8 cellular contexts compared by ENCODE assay signal in the genomic region with DNA sequence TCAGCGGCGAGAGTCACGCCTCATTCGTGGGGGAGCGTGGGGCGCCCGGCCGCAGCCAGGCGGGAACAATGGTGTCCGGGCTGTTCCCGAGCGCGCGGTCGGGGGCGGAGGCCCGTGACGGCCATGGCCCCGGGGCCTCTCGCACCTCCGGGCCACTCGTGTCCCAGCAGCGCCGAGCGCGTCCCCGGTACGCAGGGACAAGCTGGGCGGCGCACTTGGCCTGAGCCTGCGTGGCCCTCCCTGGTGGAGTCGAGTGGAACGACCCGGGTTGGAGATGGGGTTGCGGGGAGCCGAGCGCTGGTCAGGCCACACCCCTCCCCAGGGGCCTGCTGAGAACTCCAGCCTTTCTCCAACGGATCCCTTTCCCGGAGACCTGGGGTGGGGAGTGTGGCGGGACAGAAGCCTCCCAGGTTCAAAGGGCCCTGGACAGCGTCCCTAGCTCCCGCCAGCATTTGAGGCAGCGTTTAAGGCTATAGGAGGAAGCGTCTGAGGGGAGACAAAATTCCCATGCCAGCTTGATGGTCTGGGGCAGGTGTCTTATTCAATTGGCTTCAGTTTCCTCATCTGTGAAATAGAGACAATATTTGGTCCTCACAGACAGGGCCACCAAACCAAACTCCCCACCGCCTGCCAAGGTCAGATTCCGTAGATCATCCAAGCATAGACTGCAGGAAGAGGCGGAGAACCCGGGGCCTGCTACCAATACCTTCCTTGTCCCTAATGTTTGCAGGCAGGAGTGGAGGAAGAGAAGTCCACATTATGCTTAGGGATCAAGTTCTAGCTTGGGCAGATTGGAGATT. TPM values are rescaled to one million over a fixed set of nuclear protein-coding genes. Genes with fewer than 3 reads are reported as not detected.
DNase-seq lines count a peak whose midpoint lies in the region; ATAC-seq lines count a peak whose summit lies in the region.

No MANE protein-coding gene starts in this region.

- peak; percentile 22 for ATAC-seq in GM21447 (IDR thresholded peaks at IDR 0.05; ENCODE audit: unreplicated experiment)
- ATAC-seq in T-cell (replicated peaks in 1 of 4): peak; percentile 2 to 28 (median 19)
- ATAC-seq in central memory CD8-positive, alpha-beta T cell (replicated peaks; ENCODE audit: extremely low read depth, poor library complexity, severe bottlenecking): no peak

- no peaks in the 10 kb centered on the region for H3K27me3 ChIP-seq in layer of hippocampus (ENCODE audit: control insufficient read depth, insufficient read depth, low read length)

- H3K4me1 Mint-ChIP-seq in T-cell: peaks cover 47 to 54% (median 53%) of the 10 kb centered on the region in 3 donors
- peaks cover 48% of the 10 kb centered on the region for H3K4me1 Mint-ChIP-seq in central memory CD8-positive, alpha-beta T cell

- CTCF ChIA-PET in T-cell (lab: Charles Lee): interaction anchor here (0.6 to 7.2 kb wide), 11 partner anchors 98 to 343 kb away, joined by 3 to 95 read pairs (median 5); no protein-coding TSS in a partner anchor

- H3K27ac ChIP-seq in layer of hippocampus (ENCODE audit: low read depth, low read length): peak overlapping the region; percentile 91

- H3K9me3 Mint-ChIP-seq in T-cell: no peaks in the 10 kb centered on the region
- no peaks in the 10 kb centered on the region for H3K9me3 Mint-ChIP-seq in central memory CD8-positive, alpha-beta T cell

- POLR2A ChIA-PET in T-cell (lab: Charles Lee): interaction anchor here (0.7 to 1.5 kb wide), 4 partner anchors 101 to 709 kb away, joined by 3 to 5 read pairs (median 4); partner anchors contain the start of gene ZNF407 (in 1 of the 2)

- peak overlapping the region; percentile 90 to 99 for H3K27ac Mint-ChIP-seq in T-cell
- peak overlapping the region; percentile 93 for H3K27ac Mint-ChIP-seq in central memory CD8-positive, alpha-beta T cell (ENCODE audit: low read depth)

- H3K27me3 Mint-ChIP-seq in T-cell: no peaks in the 10 kb centered on the region
- H3K27me3 Mint-ChIP-seq in central memory CD8-positive, alpha-beta T cell: no peaks in the 10 kb centered on the region

- H3K36me3 Mint-ChIP-seq in T-cell: peaks cover 10% of the 10 kb centered on the region
- H3K36me3 Mint-ChIP-seq in central memory CD8-positive, alpha-beta T cell (ENCODE audit: insufficient read depth): peaks cover 22% of the 10 kb centered on the region

- H3K4me3 Mint-ChIP-seq in T-cell: peak overlapping the region; percentile 95 to 98 (median 96)
- H3K4me3 Mint-ChIP-seq in central memory CD8-positive, alpha-beta T cell: peak overlapping the region; percentile 95

- DNase-seq in G401 (ENCODE audit: low spot score) (peak; percentile 47), HS-5 (ENCODE audit: low read depth) (peak; percentile 6), T-cell (peak in 21 of 34 experiments; percentile 4 to 40 (median 18)), epidermal melanocyte (ENCODE audit: insufficient read length, low spot score) (no peak)
- peak in 1 of 2 donors; percentile 22 for DNase-seq in central memory CD8-positive, alpha-beta T cell (ENCODE audit: low spot score in 2 of 2)
- DNase-seq in stimulated activated CD4-positive, alpha-beta T cell treated with anti-CD3 and anti-CD28 coated beads, Interleukin-4, amount 100 ng/mL, for 1 hour: peak; percentile 36

- in situ Hi-C loops in G401 (cut with HindIII; ENCODE audit: low sequenced_read_pairs): no loop called here

RNA-seq across cellular contexts. Expression of gene CNDP2, which starts 0.5 kb away (rescaled TPM):
- 77.0 and 78.9 TPM in 2 replicates for total RNA-seq in G401 (2014; rRNA removed; shearing (Covaris generic))
- total RNA-seq in T-cell: 100 to 1,000 TPM; 113 to 150 (median 137) TPM

RNA-seq across cellular contexts. Expression of gene CNDP1, which starts 37.6 kb away (rescaled TPM):
- total RNA-seq in G401 (2014; rRNA removed; shearing (Covaris generic)): not detected in 2 replicates
- under 1 TPM in 2 of 5 donors, not detected in 3; 0.16 to 0.76 TPM for total RNA-seq in T-cell

RNA-seq across cellular contexts. Expression of gene DIPK1C, which starts 39.6 kb away (rescaled TPM):
- total RNA-seq in G401 (2014; rRNA removed; shearing (Covaris generic)): not detected in 2 replicates
- total RNA-seq in T-cell: not detected
